In the genomic region with DNA sequence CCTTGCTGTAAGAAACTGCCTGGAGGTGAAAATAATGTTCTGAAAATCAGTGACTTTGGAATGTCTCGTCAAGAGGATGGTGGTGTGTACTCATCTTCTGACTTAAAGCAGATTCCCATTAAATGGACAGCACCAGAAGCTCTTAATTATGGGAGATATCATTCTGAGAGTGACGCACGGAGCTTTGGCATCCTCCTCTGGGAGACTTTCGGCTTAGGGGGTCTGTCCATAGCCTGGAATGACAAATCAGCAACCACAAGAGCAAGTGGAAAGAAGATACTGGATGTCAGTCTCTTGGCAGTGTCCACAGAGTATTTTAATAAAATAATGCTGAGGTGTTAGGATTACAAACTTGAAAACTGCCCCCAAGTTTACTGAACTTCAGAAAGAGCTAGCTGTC, we compare ENCODE assay signal across 6 cellular contexts.
"Had no signal": no experiment of that assay in that cellular context is flagged by ENCODE, and none has a peak within 500 bp of the region (broad histone marks: within the 10 kb centered on the region; RNA-seq: fewer than 3 reads in every experiment).

No MANE protein-coding gene starts in this region.

- ATAC-seq: GM23338, K562 had no signal

- DNase-seq: H9, HCEC 1CT, IMR-90, KG1 had no signal

- H3K4me3 ChIP-seq: GM23338, K562 had no signal
